ENCODE assay signal across 16 cellular contexts in the genomic region with DNA sequence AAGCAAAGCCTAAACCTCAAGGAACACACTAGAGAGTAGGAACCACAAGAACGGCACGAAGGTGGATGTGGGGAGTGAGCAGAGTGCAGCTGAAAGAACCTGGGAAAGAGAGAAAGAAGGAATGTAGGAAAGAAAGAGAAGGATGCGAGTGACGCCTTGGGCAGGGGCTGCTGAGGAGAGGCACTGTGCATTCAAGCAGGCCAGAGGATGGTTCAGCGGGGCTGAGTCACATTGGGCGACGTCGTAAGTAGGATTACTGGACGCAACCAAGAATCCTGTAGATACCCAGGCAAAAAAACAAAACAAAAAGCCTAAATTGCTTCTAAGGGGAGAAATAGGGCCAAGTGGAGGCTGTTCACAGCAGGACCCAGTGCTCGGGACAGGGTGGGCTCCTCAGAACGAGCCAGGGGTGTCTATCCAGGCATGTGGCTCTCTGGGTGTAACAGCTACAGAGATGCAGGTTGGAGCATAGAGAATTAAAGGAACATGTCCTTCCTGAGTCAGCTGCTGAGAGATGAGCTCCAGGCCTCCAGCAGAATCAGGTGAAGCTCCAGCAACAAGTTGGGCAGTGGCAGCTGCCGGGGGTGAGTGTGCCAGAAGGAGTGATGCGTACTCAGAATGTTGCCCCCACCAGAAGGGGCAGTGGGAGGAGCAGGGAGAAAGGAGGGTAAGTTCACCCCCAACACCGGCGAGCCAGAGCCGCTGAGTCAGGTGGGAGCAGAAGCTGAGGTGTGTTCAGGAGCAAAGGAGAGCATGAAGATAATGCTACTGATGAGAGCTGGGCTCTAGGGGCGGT. TPM values are rescaled to one million over a fixed set of nuclear protein-coding genes. Genes with fewer than 3 reads are reported as not detected.
DNase-seq lines count a peak whose midpoint lies in the region; ATAC-seq lines count a peak whose summit lies in the region.
"Had no signal": no experiment of that assay in that cellular context is flagged by ENCODE, and none has a peak within 500 bp of the region (broad histone marks: within the 10 kb centered on the region; RNA-seq: fewer than 3 reads in every experiment).

No MANE protein-coding gene starts in this region.

- no peak overlapping the region for H3K4me3 Mint-ChIP-seq in activated T-cell treated with anti-CD3 and anti-CD28 coated beads, Interleukin-2, amount 50 U/mL, for 24 hours
- H3K4me3 Mint-ChIP-seq in activated T-helper 1 cell treated with anti-CD3 and anti-CD28 coated beads, Interleukin-12 subunit alpha, Interleukin-12 subunit beta, Interleukin-2, Interleukin-4 antibody, amounts not matched to agents 30 ng/mL and 10 ng/mL and 1 ng/mL, durations not matched to agents 14 hours and 24 hours and 36 hours = no peak overlapping the region
- H3K4me3 Mint-ChIP-seq in stimulated activated effector memory CD8-positive, alpha-beta T cell treated with anti-CD3 and anti-CD28 coated beads, Interleukin-12 subunit alpha, Interleukin-12 subunit beta, amount 100 ng/mL, for 72 hours = no peak overlapping the region

- H3K9me3 Mint-ChIP-seq in activated T-cell treated with anti-CD3 and anti-CD28 coated beads, Interleukin-2, amount 50 U/mL, for 24 hours = peaks cover 1% of the 10 kb centered on the region
- H3K9me3 Mint-ChIP-seq in activated T-helper 1 cell treated with anti-CD3 and anti-CD28 coated beads, Interleukin-12 subunit alpha, Interleukin-12 subunit beta, Interleukin-2, Interleukin-4 antibody, amounts not matched to agents 30 ng/mL and 10 ng/mL and 1 ng/mL, durations not matched to agents 14 hours and 24 hours and 36 hours = no peaks in the 10 kb centered on the region
- H3K9me3 Mint-ChIP-seq in stimulated activated effector memory CD8-positive, alpha-beta T cell treated with anti-CD3 and anti-CD28 coated beads, Interleukin-12 subunit alpha, Interleukin-12 subunit beta, amount 100 ng/mL, for 72 hours = no peaks in the 10 kb centered on the region

- no peak for ATAC-seq in stimulated activated effector memory CD8-positive, alpha-beta T cell treated with anti-CD3 and anti-CD28 coated beads, Interleukin-12 subunit alpha, Interleukin-12 subunit beta, amount 100 ng/mL, for 72 hours
- no peak for ATAC-seq in GM18873 (IDR thresholded peaks at IDR 0.05; ENCODE audit: low FRiP score, unreplicated experiment)
- ATAC-seq: A549; activated CD4-positive, CD25-positive, alpha-beta regulatory T cell treated with anti-CD3 and anti-CD28 coated beads, Interleukin-2, amount 50 U/mL, for 24 hours; PC-3 had no signal

- DNase-seq in activated T-cell treated with anti-CD3 and anti-CD28 coated beads, Interleukin-2, amount 50 U/mL, for 24 hours = no peak
- no peak for DNase-seq in activated T-cell treated with anti-CD3 and anti-CD28 coated beads, Interleukin-2, amount 50 U/mL, for 1 hour
- no peak for DNase-seq in activated T-helper 1 cell treated with anti-CD3 and anti-CD28 coated beads, Interleukin-12 subunit alpha, Interleukin-12 subunit beta, Interleukin-2, Interleukin-4 antibody, amounts not matched to agents 30 ng/mL and 10 ng/mL and 1 ng/mL, durations not matched to agents 14 hours and 24 hours and 36 hours (ENCODE audit: low spot score)
- DNase-seq in glomerular visceral epithelial cell (ENCODE audit: extremely low spot score) (peak; percentile 19), D341Med (ENCODE audit: low spot score) (no peak), mucosa of gallbladder (ENCODE audit: low spot score) (no peak)
- DNase-seq in stimulated activated effector memory CD8-positive, alpha-beta T cell treated with anti-CD3 and anti-CD28 coated beads, Interleukin-12 subunit alpha, Interleukin-12 subunit beta, amount 100 ng/mL, for 72 hours (ENCODE audit: low spot score in 2 of 2) = no peak
- DNase-seq: DMS79; left ventricle myocardium inferior; NCI-H1436 treated with DMSO at 0.1 percent for 48 hours; PC-3; stimulated activated CD4-positive, alpha-beta T cell treated with anti-CD3 and anti-CD28 coated beads, Interleukin-4, amount 100 ng/mL, for 4 hours; T-helper 9 cell had no signal

- intact Hi-C loops in activated T-helper 1 cell treated with anti-CD3 and anti-CD28 coated beads, Interleukin-12 subunit alpha, Interleukin-12 subunit beta, Interleukin-2, Interleukin-4 antibody, amounts not matched to agents 30 ng/mL and 10 ng/mL and 1 ng/mL, durations not matched to agents 14 hours and 24 hours and 36 hours (cut with micrococcal nuclease) = no loop called here

- no peaks in the 10 kb centered on the region for H3K27me3 Mint-ChIP-seq in activated T-cell treated with anti-CD3 and anti-CD28 coated beads, Interleukin-2, amount 50 U/mL, for 24 hours
- no peaks in the 10 kb centered on the region for H3K27me3 Mint-ChIP-seq in activated T-helper 1 cell treated with anti-CD3 and anti-CD28 coated beads, Interleukin-12 subunit alpha, Interleukin-12 subunit beta, Interleukin-2, Interleukin-4 antibody, amounts not matched to agents 30 ng/mL and 10 ng/mL and 1 ng/mL, durations not matched to agents 14 hours and 24 hours and 36 hours (ENCODE audit: insufficient read depth)

- peaks cover 16% of the 10 kb centered on the region for H3K4me1 Mint-ChIP-seq in activated T-cell treated with anti-CD3 and anti-CD28 coated beads, Interleukin-2, amount 50 U/mL, for 24 hours (ENCODE audit: low read depth)
- no peaks in the 10 kb centered on the region for H3K4me1 Mint-ChIP-seq in activated T-helper 1 cell treated with anti-CD3 and anti-CD28 coated beads, Interleukin-12 subunit alpha, Interleukin-12 subunit beta, Interleukin-2, Interleukin-4 antibody, amounts not matched to agents 30 ng/mL and 10 ng/mL and 1 ng/mL, durations not matched to agents 14 hours and 24 hours and 36 hours (ENCODE audit: low read depth)
- H3K4me1 Mint-ChIP-seq in stimulated activated effector memory CD8-positive, alpha-beta T cell treated with anti-CD3 and anti-CD28 coated beads, Interleukin-12 subunit alpha, Interleukin-12 subunit beta, amount 100 ng/mL, for 72 hours = peaks cover 9% of the 10 kb centered on the region

- peaks cover 94% of the 10 kb centered on the region for H3K36me3 Mint-ChIP-seq in activated T-cell treated with anti-CD3 and anti-CD28 coated beads, Interleukin-2, amount 50 U/mL, for 24 hours (ENCODE audit: low read depth)
- H3K36me3 Mint-ChIP-seq in activated T-helper 1 cell treated with anti-CD3 and anti-CD28 coated beads, Interleukin-12 subunit alpha, Interleukin-12 subunit beta, Interleukin-2, Interleukin-4 antibody, amounts not matched to agents 30 ng/mL and 10 ng/mL and 1 ng/mL, durations not matched to agents 14 hours and 24 hours and 36 hours (ENCODE audit: low read depth) = peaks cover 55% of the 10 kb centered on the region
- peaks cover 96% of the 10 kb centered on the region for H3K36me3 Mint-ChIP-seq in stimulated activated effector memory CD8-positive, alpha-beta T cell treated with anti-CD3 and anti-CD28 coated beads, Interleukin-12 subunit alpha, Interleukin-12 subunit beta, amount 100 ng/mL, for 72 hours

- H3K27ac Mint-ChIP-seq in activated T-cell treated with anti-CD3 and anti-CD28 coated beads, Interleukin-2, amount 50 U/mL, for 24 hours = peak overlapping the region; percentile 1
- peak overlapping the region; percentile 43 for H3K27ac Mint-ChIP-seq in activated T-helper 1 cell treated with anti-CD3 and anti-CD28 coated beads, Interleukin-12 subunit alpha, Interleukin-12 subunit beta, Interleukin-2, Interleukin-4 antibody, amounts not matched to agents 30 ng/mL and 10 ng/mL and 1 ng/mL, durations not matched to agents 14 hours and 24 hours and 36 hours
- peak overlapping the region; percentile 29 for H3K27ac Mint-ChIP-seq in stimulated activated effector memory CD8-positive, alpha-beta T cell treated with anti-CD3 and anti-CD28 coated beads, Interleukin-12 subunit alpha, Interleukin-12 subunit beta, amount 100 ng/mL, for 72 hours

RNA-seq across cellular contexts. Expression of gene NELFA, which starts 38.6 kb away (rescaled TPM):
- 52.9 and 55.4 TPM in 2 replicates for total RNA-seq in activated T-helper 1 cell treated with anti-CD3 and anti-CD28 coated beads, Interleukin-12 subunit alpha, Interleukin-12 subunit beta, Interleukin-2, Interleukin-4 antibody, amounts not matched to agents 30 ng/mL and 10 ng/mL and 1 ng/mL, durations not matched to agents 14 hours and 24 hours and 36 hours
- 34.2 TPM for total RNA-seq in mucosa of gallbladder
